26 cellular contexts compared by ENCODE assay signal in the genomic region with DNA sequence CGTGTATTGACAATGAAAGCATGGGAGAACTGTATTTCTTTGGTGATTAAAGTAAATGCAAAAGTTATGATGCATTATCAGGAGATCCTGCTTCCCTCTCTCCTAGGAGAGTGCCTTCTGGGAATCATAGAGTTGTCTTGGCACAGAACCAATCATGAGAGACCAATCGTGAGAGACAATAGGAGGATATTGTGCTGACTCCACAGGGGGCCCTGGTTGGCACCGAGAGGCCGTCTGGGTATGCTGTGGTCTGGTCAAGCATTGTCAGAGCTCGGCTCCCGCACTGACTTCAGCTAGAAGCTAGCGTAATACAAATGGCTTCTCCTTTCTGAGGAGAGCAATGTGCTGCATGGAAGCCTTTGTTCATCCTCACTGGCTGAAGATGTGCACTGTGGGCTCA.
DNase-seq lines count a peak whose midpoint lies in the region; ATAC-seq and TF ChIP-seq lines count a peak whose summit lies in the region.
"Had no signal": no experiment of that assay in that cellular context is flagged by ENCODE, and none has a peak within 500 bp of the region (broad histone marks: within the 10 kb centered on the region; RNA-seq: fewer than 3 reads in every experiment).

No MANE protein-coding gene starts in this region.

- ATAC-seq in SK-N-SH treated with all-trans-retinoic acid at 6 μM for 48 hours (peak; percentile 41), GM18519 (IDR thresholded peaks at IDR 0.05; ENCODE audit: low FRiP score, unreplicated experiment) (no peak), foreskin keratinocyte (no peak)
- ATAC-seq: right lobe of liver had no signal

- peaks cover 19% of the 10 kb centered on the region for H3K4me1 ChIP-seq in foreskin keratinocyte
- H3K4me1 ChIP-seq in mammary epithelial cell (ENCODE audit: insufficient read depth, low read length) = peaks cover 24% of the 10 kb centered on the region
- H3K4me1 ChIP-seq: left ventricle myocardium inferior, SJCRH30 had no signal

- CTCF ChIA-PET in mammary epithelial cell (lab: Charles Lee; ENCODE audit: low non-redundant PET) = no interaction called here

- no peaks in the 10 kb centered on the region for H3K79me2 ChIP-seq in mammary epithelial cell (ENCODE audit: insufficient read depth, low read length)

- no peak overlapping the region for H3K4me3 ChIP-seq in mammary epithelial cell (replicated peaks in 1 of 3; ENCODE audit: insufficient read depth in 1 of 3, low read depth in 2 of 3, low read length in 3 of 3)
- H3K4me3 ChIP-seq: left ventricle myocardium inferior, ovary, right lobe of liver, SJCRH30 had no signal

- peak; percentile 81 for DNase-seq in COR-L47 (lab: John Stamatoyannopoulos, UW)
- peak; percentile 57 for DNase-seq in NCI-H345 (lab: John Stamatoyannopoulos, UW)
- DNase-seq in globus pallidus (ENCODE audit: low spot score) = peak; percentile 19
- no peak for DNase-seq in foreskin keratinocyte
- DNase-seq in mammary epithelial cell = no peak
- DNase-seq in GM19238 (ENCODE audit: insufficient read length, low spot score) = no peak
- DNase-seq: ACHN; activated CD8-positive, alpha-beta memory T cell treated with anti-CD3 and anti-CD28 coated beads, Interleukin-2, amount 50 U/mL, for 4 hours; aorta; foreskin fibroblast; GOT3; hippocampal formation; KBM-7; left ventricle myocardium inferior; NCI-H187 treated with DMSO at 0.1 percent for 48 hours; NCI-H446; NK-92 treated with Interleukin-12 subunit alpha and Interleukin-12 subunit beta, amount 100 ng/mL, for 24 hours; ovary; right lobe of liver; SJCRH30; stimulated activated CD4-positive, alpha-beta T cell treated with anti-CD3 and anti-CD28 coated beads, Interleukin-4, amount 100 ng/mL, for 4 hours; stimulated activated naive CD4-positive, alpha-beta T cell; WERI-Rb-1 had no signal

- dilution Hi-C loops in mammary epithelial cell (cut with HindIII; ENCODE audit: low sequenced_read_pairs) = no loop called here

- TF ChIP-seq CTCF in foreskin keratinocyte (conservative IDR thresholded peaks at IDR 0.05) (no peak), mammary epithelial cell (conservative IDR thresholded peaks at IDR 0.05 in 1 of 2, IDR thresholded peaks at IDR 0.05 in 1 of 2; ENCODE audit: extremely low read depth in 1 of 2, insufficient read depth in 1 of 2, low read depth in 1 of 2, low read length in 2 of 2) (no peak)

- H3K27me3 ChIP-seq in foreskin keratinocyte (no peaks in the 10 kb centered on the region), mammary epithelial cell (ENCODE audit: insufficient read depth, low read length) (no peaks in the 10 kb centered on the region)
- H3K27me3 ChIP-seq: ovary, right lobe of liver had no signal

- BruUV-seq in mammary epithelial cell (replicated peaks; lab: Mats Ljungman, UMichigan) = no TSS peak

- H3K36me3 ChIP-seq in mammary epithelial cell (ENCODE audit: insufficient read depth, low read length) = no peaks in the 10 kb centered on the region
- H3K36me3 ChIP-seq: left ventricle myocardium inferior, ovary, right lobe of liver, SJCRH30, WERI-Rb-1 had no signal

- no peak overlapping the region for H3K9ac ChIP-seq in mammary epithelial cell (ENCODE audit: insufficient read depth, low read length)

- H3K27ac ChIP-seq in foreskin keratinocyte (no peak overlapping the region), mammary epithelial cell (ENCODE audit: insufficient read depth, low read depth, low read length) (no peak overlapping the region)
- H3K27ac ChIP-seq: epithelial cell of prostate, left ventricle myocardium inferior, ovary, right lobe of liver, SJCRH30, WERI-Rb-1 had no signal

- H2AFZ ChIP-seq in mammary epithelial cell (ENCODE audit: low read depth, low read length) = no peak overlapping the region

- 83% methylated on average over 6 of the region's 7 CpGs for WGBS in mammary epithelial cell (ENCODE audit: low coverage, missing lambda C conversion rate)

- in situ Hi-C loops in mammary epithelial cell (cut with MboI; ENCODE audit: low sequenced_read_pairs in 2 of 2) = no loop called here

- H3K9me3 ChIP-seq in mammary epithelial cell (replicated peaks; ENCODE audit: insufficient read depth, low read length) = no peaks in the 10 kb centered on the region
- H3K9me3 ChIP-seq: left ventricle myocardium inferior, ovary, right lobe of liver, SJCRH30 had no signal

- H3K4me2 ChIP-seq in mammary epithelial cell (ENCODE audit: insufficient read depth, low read depth, low read length) = no peak overlapping the region

- no peaks in the 10 kb centered on the region for H4K20me1 ChIP-seq in mammary epithelial cell (ENCODE audit: insufficient read depth, low read length)

- intact Hi-C loops in mammary epithelial cell (cut with micrococcal nuclease) = no loop called here

TF ChIP-seq in SK-N-SH treated with all-trans-retinoic acid at 6 μM for 48 hours, 23 proteins besides CTCF, POLR2A, EP300 and RAD21:
- TF ChIP-seq, protein P1, sequence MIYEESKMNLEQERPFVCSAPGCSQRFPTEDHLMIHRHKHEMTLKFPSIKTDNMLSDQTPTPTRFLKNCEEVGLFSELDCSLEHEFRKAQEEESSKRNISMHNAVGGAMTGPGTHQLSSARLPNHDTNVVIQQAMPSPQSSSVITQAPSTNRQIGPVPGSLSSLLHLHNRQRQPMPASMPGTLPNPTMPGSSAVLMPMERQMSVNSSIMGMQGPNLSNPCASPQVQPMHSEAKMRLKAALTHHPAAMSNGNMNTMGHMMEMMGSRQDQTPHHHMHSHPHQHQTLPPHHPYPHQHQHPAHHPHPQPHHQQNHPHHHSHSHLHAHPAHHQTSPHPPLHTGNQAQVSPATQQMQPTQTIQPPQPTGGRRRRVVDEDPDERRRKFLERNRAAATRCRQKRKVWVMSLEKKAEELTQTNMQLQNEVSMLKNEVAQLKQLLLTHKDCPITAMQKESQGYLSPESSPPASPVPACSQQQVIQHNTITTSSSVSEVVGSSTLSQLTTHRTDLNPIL (CRISPR knock-in tag; IDR thresholded peaks at IDR 0.05; ENCODE audit: low read depth) = no peak

Comparison
In these comparisons a context has a peak if more than half of its experiments do, and no peak if none do; other contexts are left out.
1. DNase-seq: peak in COR-L47 (single experiment), NCI-H345 (single experiment) and globus pallidus (single experiment); none in foreskin keratinocyte (0 of 2), mammary epithelial cell (single experiment) and GM19238 (single experiment).